In genomic region chr20:1608678-1609347, GRCh38 we compare ENCODE assay signal across 9 cellular contexts. TPM values are rescaled to one million over a fixed set of nuclear protein-coding genes. Genes with fewer than 3 reads are reported as not detected.
"Had no signal": no experiment of that assay in that cellular context is flagged by ENCODE, and none has a peak within 500 bp of the region (broad histone marks: within the 10 kb centered on the region; RNA-seq: fewer than 3 reads in every experiment).

No MANE protein-coding gene starts in this region.

RNA-seq across cellular contexts. Expression of gene SIRPB1, which starts 11.0 kb away (rescaled TPM):
- total RNA-seq: bronchial epithelial cell, cardiac muscle cell, WTC11 had no signal
- polyA plus RNA-seq: cardiac muscle cell had no signal

RNA-seq across cellular contexts. Expression of gene SIRPG, which starts 48.8 kb away (rescaled TPM):
- total RNA-seq: ascending aorta, bronchial epithelial cell, cardiac muscle cell, chondrocyte, WTC11 had no signal
- polyA plus RNA-seq: cardiac muscle cell had no signal

RNA-seq across cellular contexts. Expression of gene SIRPD, which starts 51.3 kb away (rescaled TPM):
- total RNA-seq: activated CD8-positive, alpha-beta memory T cell treated with anti-CD3 and anti-CD28 coated beads for 36 hours; activated T-cell treated with anti-CD3 and anti-CD28 coated beads, Interleukin-2, amount 50 U/mL, for 4 hours; activated T-helper 1 cell treated with anti-CD3 and anti-CD28 coated beads, Interleukin-12 subunit alpha, Interleukin-12 subunit beta, Interleukin-2, Interleukin-4 antibody, amounts not matched to agents 30 ng/mL and 10 ng/mL and 1 ng/mL, durations not matched to agents 14 hours and 24 hours and 36 hours; ascending aorta; bronchial epithelial cell; cardiac muscle cell; chondrocyte; T-helper 17 cell; WTC11 had no signal
- polyA plus RNA-seq: cardiac muscle cell had no signal
